8 cellular contexts compared by ENCODE assay signal in genomic region chr19:41218615-41219507, GRCh38. TPM values are rescaled to one million over a fixed set of nuclear protein-coding genes. Genes with fewer than 3 reads are reported as not detected.
DNase-seq lines count a peak whose midpoint lies in the region; ATAC-seq and TF ChIP-seq lines count a peak whose summit lies in the region.

TSS of gene AXL (plus strand) at chr19:41219223. CDS start at chr19:41219393, 170 bp downstream.

- ATAC-seq in body of pancreas = peak; percentile 58
- ATAC-seq in GM18520 (IDR thresholded peaks at IDR 0.05; ENCODE audit: unreplicated experiment) = no peak
- ATAC-seq in GM21390 (IDR thresholded peaks at IDR 0.05; ENCODE audit: unreplicated experiment) = no peak

- peak; percentile 85 for DNase-seq in HPDE6-E6E7 (ENCODE audit: extremely low spot score)
- peak; percentile 26 to 62 (median 32) for DNase-seq in body of pancreas
- peak; percentile 94 for DNase-seq in iPS DF 19.7 (ENCODE audit: low read depth, low spot score)
- peak; percentile 83 for DNase-seq in retina
- DNase-seq in stimulated activated naive CD4-positive, alpha-beta T cell treated with Interleukin-2 at 50 U/mL for 16 hours (lab: John Stamatoyannopoulos, UW) = no peak
- DNase-seq in NCI-H1436 (lab: John Stamatoyannopoulos, UW) = no peak

- H3K36me3 ChIP-seq in body of pancreas (replicated peaks in 1 of 2; ENCODE audit: insufficient read depth in 1 of 2, low read depth in 2 of 2) = no peaks in the 10 kb centered on the region

- peaks cover 0 to 14% of the 10 kb centered on the region in 2 donors for H3K27me3 ChIP-seq in body of pancreas

- intact Hi-C loops in body of pancreas (cut with DNase I) = no loop called here

- TF ChIP-seq POLR2A in body of pancreas (IDR thresholded peaks at IDR 0.05) = peak in 2 of 3 donors; percentile 29 to 41

- H3K27ac ChIP-seq in body of pancreas = peak within 1 kb of the TSS in 3 of 4 donors; percentile 41 to 56 (median 53)

- H3K4me1 ChIP-seq in body of pancreas = peaks cover 10% of the 10 kb centered on the region

- H3K4me3 ChIP-seq in body of pancreas = no peak within 1 kb of the TSS

- 4% methylated on average over 15 to 28 of the region's 32 CpGs for WGBS in body of pancreas, 2 donors

- H3K9me3 ChIP-seq in body of pancreas = no peaks in the 10 kb centered on the region

- TF ChIP-seq CTCF in body of pancreas (IDR thresholded peaks at IDR 0.05) = no peak

RNA-seq across cellular contexts. Expression of gene AXL, which starts in this region (rescaled TPM):
- total RNA-seq in body of pancreas = 10 to 100 TPM; 14.2 to 15.0 TPM

Comparison
In these comparisons a context has a peak if more than half of its experiments do, and no peak if none do; other contexts are left out.
1. DNase-seq: peak in HPDE6-E6E7 (single experiment), body of pancreas (4 of 4), iPS DF 19.7 (single experiment) and retina (single experiment); none in stimulated activated naive CD4-positive, alpha-beta T cell treated with Interleukin-2 at 50 U/mL for 16 hours (single experiment) and NCI-H1436 (single experiment).